Comparison of ENCODE assay signal across 8 cellular contexts in the genomic region with DNA sequence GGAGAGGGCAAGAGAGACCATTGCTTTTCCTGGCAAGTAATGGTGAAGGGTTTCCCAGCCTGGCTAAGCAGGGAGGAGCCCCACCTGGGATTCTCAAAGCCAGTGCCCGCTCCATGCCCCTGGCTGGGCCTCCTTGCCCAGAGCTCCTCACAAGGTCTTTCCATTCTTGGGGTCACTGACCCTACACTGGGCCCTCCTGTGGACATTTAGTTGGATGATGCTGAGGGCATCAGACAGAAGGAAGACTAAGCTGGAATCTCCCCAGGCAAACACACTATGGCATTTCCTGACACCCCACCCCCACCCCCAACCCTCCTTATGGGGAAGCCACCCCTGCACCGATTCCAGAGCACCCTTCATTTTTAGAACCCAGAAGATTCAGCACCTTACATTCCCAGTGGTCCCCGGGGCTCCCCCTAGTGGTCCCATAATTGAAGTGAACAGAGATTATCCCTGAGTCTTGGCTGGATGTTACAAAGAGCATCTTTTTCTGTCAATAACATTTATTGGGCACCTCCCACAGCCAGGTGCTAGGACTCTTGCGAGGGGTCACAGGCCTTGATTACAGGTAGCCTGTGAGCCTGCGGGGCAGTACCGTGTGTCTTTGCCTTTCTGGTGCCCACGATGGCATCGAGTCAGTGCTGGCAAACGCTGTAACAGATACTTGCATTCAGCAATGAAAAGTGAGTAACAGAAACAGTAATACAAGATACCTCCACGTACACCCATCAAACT.
DNase-seq lines count a peak whose midpoint lies in the region; ATAC-seq and TF ChIP-seq lines count a peak whose summit lies in the region.

No MANE protein-coding gene starts in this region.

- DNase-seq in SIG-M5 treated with dmso at 0.1 percent for 504 hours (lab: John Stamatoyannopoulos, UW; ENCODE audit: unreplicated experiment) (peak; percentile 14), SIG-M5 (lab: John Stamatoyannopoulos, UW) (no peak), M059J (ENCODE audit: low read depth) (peak; percentile 28), SKM-1 treated with dmso at 0.1 percent for 144 hours (lab: John Stamatoyannopoulos, UW; ENCODE audit: unreplicated experiment) (peak; percentile 26), coronary artery (ENCODE audit: low spot score) (no peak), lower lobe of right lung (no peak), DMS114 treated with DMSO at 0.1 percent for 48 hours (lab: John Stamatoyannopoulos, UW; ENCODE audit: unreplicated experiment) (no peak)
- DNase-seq in stimulated activated naive CD8-positive, alpha-beta T cell treated with anti-CD3 and anti-CD28 coated beads, Interleukin-15, Interleukin-2, amounts not matched to agents 100 U/mL and 50 U/mL, for 24 hours = peak; percentile 53

- H3K9me3 ChIP-seq in lower lobe of right lung = no peaks in the 10 kb centered on the region

- peak; percentile 31 to 69 for ATAC-seq in lower lobe of right lung
- ATAC-seq in stimulated activated naive CD8-positive, alpha-beta T cell treated with anti-CD3 and anti-CD28 coated beads, Interleukin-15, Interleukin-2, amounts not matched to agents 100 U/mL and 50 U/mL, for 24 hours = no peak

- no peak overlapping the region for H3K4me3 ChIP-seq in coronary artery
- H3K4me3 ChIP-seq in lower lobe of right lung = no peak overlapping the region

- no peaks in the 10 kb centered on the region for H3K4me1 ChIP-seq in lower lobe of right lung

- intact Hi-C loops in lower lobe of right lung (cut with DNase I) = no loop called here

- H3K36me3 ChIP-seq in lower lobe of right lung = no peaks in the 10 kb centered on the region

- TF ChIP-seq CTCF in coronary artery (IDR thresholded peaks at IDR 0.05) (peak; percentile 58), lower lobe of right lung (IDR thresholded peaks at IDR 0.05) (peak; percentile 63)

- no peaks in the 10 kb centered on the region for H3K27me3 ChIP-seq in lower lobe of right lung (ENCODE audit: low read depth)

- H3K27ac ChIP-seq in coronary artery (no peak overlapping the region), lower lobe of right lung (no peak overlapping the region)

Comparison
In these comparisons a context has a peak if more than half of its experiments do, and no peak if none do; other contexts are left out.
1. DNase-seq: peak in SIG-M5 treated with dmso at 0.1 percent for 504 hours (single experiment), M059J (single experiment), SKM-1 treated with dmso at 0.1 percent for 144 hours (single experiment) and stimulated activated naive CD8-positive, alpha-beta T cell treated with anti-CD3 and anti-CD28 coated beads, Interleukin-15, Interleukin-2, amounts not matched to agents 100 U/mL and 50 U/mL, for 24 hours (single experiment); none in SIG-M5 (single experiment), coronary artery (single experiment), lower lobe of right lung (single experiment) and DMS114 treated with DMSO at 0.1 percent for 48 hours (single experiment).